In genomic region chr20:61896058-61896961, GRCh38 we compare ENCODE assay signal across 8 cellular contexts.
DNase-seq lines count a peak whose midpoint lies in the region; ATAC-seq and TF ChIP-seq lines count a peak whose summit lies in the region.

No MANE protein-coding gene starts in this region.

- ATAC-seq in gastroesophageal sphincter = peak; percentile 54
- ATAC-seq in HG03571 (IDR thresholded peaks at IDR 0.05; ENCODE audit: unreplicated experiment) = no peak
- no peak for ATAC-seq in HG02870 (IDR thresholded peaks at IDR 0.05; ENCODE audit: unreplicated experiment)

- no peaks in the 10 kb centered on the region for H3K4me1 ChIP-seq in gastroesophageal sphincter

- H3K36me3 Mint-ChIP-seq in progenitor cell of endocrine pancreas (ENCODE audit: insufficient read depth) = no peaks in the 10 kb centered on the region

- TF ChIP-seq EP300 in gastroesophageal sphincter (IDR thresholded peaks at IDR 0.05) = no peak

- H3K27ac Mint-ChIP-seq in progenitor cell of endocrine pancreas = no peak overlapping the region

- H3K36me3 ChIP-seq in gastroesophageal sphincter = no peaks in the 10 kb centered on the region

- no peak overlapping the region for H3K27ac ChIP-seq in gastroesophageal sphincter

- TF ChIP-seq CTCF in GM12864 (IDR thresholded peaks at IDR 0.05; ENCODE audit: low read depth, low read length, missing control alignments) (peak; percentile 89), gastroesophageal sphincter (IDR thresholded peaks at IDR 0.05) (peak in 3 of 4 experiments; percentile 46 to 74 (median 64)), progenitor cell of endocrine pancreas (IDR thresholded peaks at IDR 0.05; ENCODE audit: unreplicated experiment) (peak; percentile 80)

- DNase-seq in A172 (ENCODE audit: low spot score) (peak; percentile 44), GM12864 (ENCODE audit: low read depth) (no peak), NCI-H146 (lab: John Stamatoyannopoulos, UW) (peak; percentile 90), activated T-cell treated with anti-CD3 and anti-CD28 coated beads for 48 hours (ENCODE audit: low read depth) (peak; percentile 11), progenitor cell of endocrine pancreas (ENCODE audit: low spot score, unreplicated experiment) (peak; percentile 49)

- H3K9me3 Mint-ChIP-seq in progenitor cell of endocrine pancreas (ENCODE audit: low read depth) = peaks cover 3% of the 10 kb centered on the region

- 13 to 25% methylated on average over 3 to 6 of the region's 28 CpGs for WGBS in gastroesophageal sphincter (ENCODE audit: low coverage in 1 of 2), 2 donors

- H3K27me3 ChIP-seq in gastroesophageal sphincter = peaks cover 62% of the 10 kb centered on the region

- TF ChIP-seq POLR2A in gastroesophageal sphincter (IDR thresholded peaks at IDR 0.05) = no peak

- H3K4me3 ChIP-seq in GM12864 (ENCODE audit: low read depth, low read length) (no peak overlapping the region), gastroesophageal sphincter (no peak overlapping the region)

- peaks cover 0 to 8% (median 0%) of the 10 kb centered on the region in 3 donors for H3K9me3 ChIP-seq in gastroesophageal sphincter

- peaks cover 15% of the 10 kb centered on the region for H3K27me3 Mint-ChIP-seq in progenitor cell of endocrine pancreas

- H3K4me3 Mint-ChIP-seq in progenitor cell of endocrine pancreas (ENCODE audit: low read depth) = no peak overlapping the region

- peaks cover 3% of the 10 kb centered on the region for H3K4me1 Mint-ChIP-seq in progenitor cell of endocrine pancreas (ENCODE audit: low read depth)
